In the genomic region with DNA sequence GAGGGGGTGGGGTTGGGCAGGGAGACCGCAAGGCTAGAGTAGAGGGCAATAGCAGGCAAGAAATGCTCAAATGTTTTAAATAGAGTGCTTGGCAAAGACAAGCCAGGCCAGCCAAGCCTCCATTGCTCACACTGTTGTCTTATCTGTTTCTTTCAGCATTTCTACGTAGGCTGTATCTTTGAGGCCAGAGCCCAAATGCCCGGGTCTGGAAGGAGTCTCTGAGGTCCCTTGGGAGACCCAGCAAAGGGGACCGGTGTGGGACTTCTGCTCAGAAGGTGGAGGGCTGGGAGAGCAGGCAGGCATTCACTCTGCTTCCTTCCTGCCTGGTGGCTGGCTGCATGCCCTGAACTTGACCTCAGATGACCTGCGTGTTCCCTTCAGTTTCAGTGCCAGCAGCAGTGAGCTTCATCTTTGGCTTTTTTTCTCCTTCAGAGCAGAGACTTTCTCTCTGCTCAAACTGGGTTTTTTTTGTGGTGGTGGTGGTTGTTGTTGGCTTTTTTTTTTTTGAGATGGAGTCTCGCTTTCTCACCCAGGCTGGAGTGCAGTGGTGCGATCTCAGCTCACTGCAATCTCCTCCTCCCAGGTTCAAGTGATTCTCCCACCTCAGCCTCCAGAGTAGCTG, we compare ENCODE assay signal across 8 cellular contexts. TPM values are rescaled to one million over a fixed set of nuclear protein-coding genes. Genes with fewer than 3 reads are reported as not detected.
DNase-seq lines count a peak whose midpoint lies in the region; ATAC-seq and TF ChIP-seq lines count a peak whose summit lies in the region.

No MANE protein-coding gene starts in this region.

- H3K27ac ChIP-seq in brain microvascular endothelial cell (no peak overlapping the region), vagina (no peak overlapping the region)

- H3K27me3 ChIP-seq in brain microvascular endothelial cell (replicated peaks) = no peaks in the 10 kb centered on the region
- no peaks in the 10 kb centered on the region for H3K27me3 ChIP-seq in vagina

- in situ Hi-C loops in brain microvascular endothelial cell (cut with HindIII; ENCODE audit: low pct_ligation_motif_present, low sequenced_read_pairs) = no loop called here

- peak overlapping the region; percentile 88 to 96 for H3K27ac Mint-ChIP-seq in T-cell

- no peaks in the 10 kb centered on the region for H3K9me3 ChIP-seq in vagina

- H3K9me3 Mint-ChIP-seq in T-cell = no peaks in the 10 kb centered on the region

- peaks cover 72 to 87% (median 74%) of the 10 kb centered on the region in 3 donors for H3K4me1 Mint-ChIP-seq in T-cell

- CTCF ChIA-PET in T-cell (lab: Charles Lee) = interaction anchor here (0.6 to 1.7 kb wide), 5 partner anchors 16 to 274 kb away, joined by 3 to 8 read pairs (median 4); no protein-coding TSS in a partner anchor

- peaks cover 23% of the 10 kb centered on the region for H3K4me1 ChIP-seq in vagina

- peak; percentile 71 for ATAC-seq in GM19397 (IDR thresholded peaks at IDR 0.05; ENCODE audit: unreplicated experiment)
- peak; percentile 67 for ATAC-seq in HG03460 (IDR thresholded peaks at IDR 0.05; ENCODE audit: unreplicated experiment)
- peak; percentile 75 to 90 (median 88) for ATAC-seq in T-cell (replicated peaks in 1 of 4)

- no peak for TF ChIP-seq CTCF in brain microvascular endothelial cell (IDR thresholded peaks at IDR 0.05; ENCODE audit: low read depth, low read length, missing control alignments)
- no peak for TF ChIP-seq CTCF in vagina (IDR thresholded peaks at IDR 0.05)

- peak overlapping the region; percentile 52 to 73 (median 62) for H3K4me3 Mint-ChIP-seq in T-cell

- H3K36me3 ChIP-seq in brain microvascular endothelial cell (replicated peaks) (no peaks in the 10 kb centered on the region), vagina (no peaks in the 10 kb centered on the region)

- H3K4me3 ChIP-seq in brain microvascular endothelial cell (ENCODE audit: low read depth, low read length) = no peak overlapping the region
- no peak overlapping the region for H3K4me3 ChIP-seq in vagina

- no peaks in the 10 kb centered on the region for H3K27me3 Mint-ChIP-seq in T-cell

- POLR2A ChIA-PET in T-cell (lab: Charles Lee) = interaction anchor here (0.6 to 1.3 kb wide), 8 partner anchors 14 to 364 kb away, joined by 3 to 9 read pairs (median 4); no protein-coding TSS in a partner anchor

- intact Hi-C loops in vagina (cut with DNase I) = no loop called here

- no peak for TF ChIP-seq POLR2A in vagina (IDR thresholded peaks at IDR 0.05)

- DNase-seq in DMS153 treated with DMSO at 0.1 percent for 48 hours (lab: John Stamatoyannopoulos, UW; ENCODE audit: unreplicated experiment) = peak; percentile 50
- peak; percentile 37 to 73 (median 56) for DNase-seq in T-cell
- peak; percentile 43 for DNase-seq in effector CD8-positive, alpha-beta T cell (lab: John Stamatoyannopoulos, UW)
- peak; percentile 70 for DNase-seq in pons (ENCODE audit: low spot score)
- no peak for DNase-seq in brain microvascular endothelial cell
- no peak for DNase-seq in vagina (ENCODE audit: extremely low spot score in 2 of 2)

- H3K36me3 Mint-ChIP-seq in T-cell = no peaks in the 10 kb centered on the region

RNA-seq across cellular contexts. Expression of gene TET3, which starts 13.7 kb away (rescaled TPM):
- total RNA-seq in T-cell (10 to 100 TPM; 22.5 to 32.2 (median 26.8) TPM), vagina (12.3 TPM)

RNA-seq across cellular contexts. Expression of gene DGUOK, which starts 44.3 kb away (rescaled TPM):
- total RNA-seq in T-cell (10 to 100 TPM; 44.0 to 70.2 (median 62.5) TPM), vagina (52.3 TPM)

Comparison
In these comparisons a context has a peak if more than half of its experiments do, and no peak if none do; other contexts are left out.
1. DNase-seq: peak in DMS153 treated with DMSO at 0.1 percent for 48 hours (single experiment), T-cell (34 of 34), effector CD8-positive, alpha-beta T cell (single experiment) and pons (single experiment); none in brain microvascular endothelial cell (single experiment) and vagina (0 of 2).
2. Peak in every context shown above with its lines, with median percentiles within 50 percentile points of each other: ATAC-seq.